Comparison of ENCODE assay signal across 8 cellular contexts in genomic region chr6:328184-328670, GRCh38. TPM values are rescaled to one million over a fixed set of nuclear protein-coding genes. Genes with fewer than 3 reads are reported as not detected.
DNase-seq lines count a peak whose midpoint lies in the region; ATAC-seq and TF ChIP-seq lines count a peak whose summit lies in the region.

No MANE protein-coding gene starts in this region.

- H3F3A ChIP-seq in MM.1S (ENCODE audit: insufficient read depth, low read length): peaks cover 54% of the 10 kb centered on the region

- no peaks in the 10 kb centered on the region for H4K20me1 ChIP-seq in MM.1S (ENCODE audit: insufficient read depth, low read length)

- no peaks in the 10 kb centered on the region for H3K9me2 ChIP-seq in MM.1S (replicated peaks; ENCODE audit: insufficient read depth, low read length)

- peaks cover 11% of the 10 kb centered on the region; the same call in 1 of the 2 replicates for H3K36me3 ChIP-seq in MM.1S (replicated peaks; ENCODE audit: insufficient read depth, low read length)
- H3K36me3 ChIP-seq in thoracic aorta: no peaks in the 10 kb centered on the region

- peaks cover 88% of the 10 kb centered on the region for H3K79me2 ChIP-seq in MM.1S (ENCODE audit: low read length)

- H3K4me1 ChIP-seq in MM.1S (ENCODE audit: low read length) (peaks cover 81% of the 10 kb centered on the region), thoracic aorta (ENCODE audit: control insufficient read depth in 1 of 2, low read depth in 2 of 2) (peaks cover 9 to 19% of the 10 kb centered on the region in 2 donors)

- peak; percentile 99 for DNase-seq in MM.1S
- DNase-seq in foreskin fibroblast: peak; percentile 84 to 90
- DNase-seq in thoracic aorta (ENCODE audit: low spot score): peak; percentile 39
- no peak for DNase-seq in NCI-H2196 (lab: John Stamatoyannopoulos, UW; ENCODE audit: unreplicated experiment)
- no peak for DNase-seq in COLO668 (lab: John Stamatoyannopoulos, UW; ENCODE audit: unreplicated experiment)
- DNase-seq in NCI-H226: no peak

- ATAC-seq in GM18508 (IDR thresholded peaks at IDR 0.05; ENCODE audit: insufficient read depth, unreplicated experiment) (peak; percentile 54), GM21825 (IDR thresholded peaks at IDR 0.05; ENCODE audit: unreplicated experiment) (peak; percentile 75), thoracic aorta (ENCODE audit: insufficient number of reproducible peaks, low FRiP score, low read depth) (peak; percentile 69)

- TF ChIP-seq CTCF in MM.1S (IDR thresholded peaks at IDR 0.05; ENCODE audit: low read length): no peak
- TF ChIP-seq CTCF in foreskin fibroblast (IDR thresholded peaks at IDR 0.05; ENCODE audit: low read depth, low read length): no peak
- no peak for TF ChIP-seq CTCF in thoracic aorta (IDR thresholded peaks at IDR 0.05)

- H3K27ac ChIP-seq in MM.1S (ENCODE audit: low read length) (peak overlapping the region; percentile 94), thoracic aorta (no peak overlapping the region)

- H3K4me3 ChIP-seq in MM.1S (ENCODE audit: low read length) (peak overlapping the region; percentile 37), foreskin fibroblast (ENCODE audit: low read depth in 1 of 2, low read length in 2 of 2) (peak overlapping the region in 1 of 2 donors; percentile 29), thoracic aorta (no peak overlapping the region)

- peak overlapping the region; percentile 69 for H3K4me2 ChIP-seq in MM.1S (ENCODE audit: low read depth, low read length)

- H2AFZ ChIP-seq in MM.1S (ENCODE audit: low read length): no peak overlapping the region

- no peaks in the 10 kb centered on the region for H3K9me3 ChIP-seq in MM.1S (replicated peaks; ENCODE audit: insufficient read depth, low read length)
- H3K9me3 ChIP-seq in thoracic aorta: no peaks in the 10 kb centered on the region

- H3K27me3 ChIP-seq in MM.1S (replicated peaks; ENCODE audit: insufficient read depth, low read length) (no peaks in the 10 kb centered on the region), thoracic aorta (replicated peaks; ENCODE audit: insufficient read depth) (no peaks in the 10 kb centered on the region)

- peak overlapping the region; percentile 71 for H3K9ac ChIP-seq in MM.1S (ENCODE audit: low read length)

RNA-seq across cellular contexts. Expression of gene DUSP22, which starts 35.9 kb away (rescaled TPM):
- 10 to 100 TPM; 49.0 to 74.6 TPM for total RNA-seq in thoracic aorta

Comparison
In these comparisons a context has a peak if more than half of its experiments do, and no peak if none do; other contexts are left out.
1. DNase-seq: peak in MM.1S (single experiment), foreskin fibroblast (2 of 2) and thoracic aorta (single experiment); none in NCI-H2196 (single experiment), COLO668 (single experiment) and NCI-H226 (single experiment).
2. Peak in every context shown above with its lines, with median percentiles within 50 percentile points of each other: ATAC-seq.